Comparison of ENCODE assay signal across 1 cellular context in genomic region chr12:49567611-49568441, GRCh38.
TF ChIP-seq lines count a peak whose summit lies in the region.

MCRS1 (minus strand) TSS chr12:49568142; CDS start chr12:49566731, 1,411 bp downstream.

TF ChIP-seq in SK-N-SH treated with all-trans-retinoic acid at 6 μM for 48 hours, 23 proteins besides CTCF, POLR2A, EP300 and RAD21 (continued from another document):
- TF ChIP-seq, protein P1, sequence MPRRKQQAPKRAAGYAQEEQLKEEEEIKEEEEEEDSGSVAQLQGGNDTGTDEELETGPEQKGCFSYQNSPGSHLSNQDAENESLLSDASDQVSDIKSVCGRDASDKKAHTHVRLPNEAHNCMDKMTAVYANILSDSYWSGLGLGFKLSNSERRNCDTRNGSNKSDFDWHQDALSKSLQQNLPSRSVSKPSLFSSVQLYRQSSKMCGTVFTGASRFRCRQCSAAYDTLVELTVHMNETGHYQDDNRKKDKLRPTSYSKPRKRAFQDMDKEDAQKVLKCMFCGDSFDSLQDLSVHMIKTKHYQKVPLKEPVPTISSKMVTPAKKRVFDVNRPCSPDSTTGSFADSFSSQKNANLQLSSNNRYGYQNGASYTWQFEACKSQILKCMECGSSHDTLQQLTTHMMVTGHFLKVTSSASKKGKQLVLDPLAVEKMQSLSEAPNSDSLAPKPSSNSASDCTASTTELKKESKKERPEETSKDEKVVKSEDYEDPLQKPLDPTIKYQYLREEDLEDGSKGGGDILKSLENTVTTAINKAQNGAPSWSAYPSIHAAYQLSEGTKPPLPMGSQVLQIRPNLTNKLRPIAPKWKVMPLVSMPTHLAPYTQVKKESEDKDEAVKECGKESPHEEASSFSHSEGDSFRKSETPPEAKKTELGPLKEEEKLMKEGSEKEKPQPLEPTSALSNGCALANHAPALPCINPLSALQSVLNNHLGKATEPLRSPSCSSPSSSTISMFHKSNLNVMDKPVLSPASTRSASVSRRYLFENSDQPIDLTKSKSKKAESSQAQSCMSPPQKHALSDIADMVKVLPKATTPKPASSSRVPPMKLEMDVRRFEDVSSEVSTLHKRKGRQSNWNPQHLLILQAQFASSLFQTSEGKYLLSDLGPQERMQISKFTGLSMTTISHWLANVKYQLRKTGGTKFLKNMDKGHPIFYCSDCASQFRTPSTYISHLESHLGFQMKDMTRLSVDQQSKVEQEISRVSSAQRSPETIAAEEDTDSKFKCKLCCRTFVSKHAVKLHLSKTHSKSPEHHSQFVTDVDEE (CRISPR knock-in tag; IDR thresholded peaks at IDR 0.05), result no peak
- TF ChIP-seq GLIS3 (CRISPR knock-in tag; IDR thresholded peaks at IDR 0.05), result no peak
- TF ChIP-seq PPARA (CRISPR knock-in tag; IDR thresholded peaks at IDR 0.05; ENCODE audit: borderline replicate concordance), result no peak
- no peak for TF ChIP-seq TCF4 (CRISPR knock-in tag; IDR thresholded peaks at IDR 0.05; ENCODE audit: borderline replicate concordance)
